ENCODE assay signal across 1 cellular context in genomic region chr4:185734930-185735329, GRCh38.
TF ChIP-seq lines count a peak whose summit lies in the region.

No MANE protein-coding gene starts in this region.

TF ChIP-seq in GM23338, 12 proteins besides CTCF, POLR2A, EP300 and RAD21 (continued from another document):
- TF ChIP-seq ZNF462 (CRISPR knock-in tag; IDR thresholded peaks at IDR 0.05) (no peak), ZNF331 (CRISPR knock-in tag; IDR thresholded peaks at IDR 0.05; ENCODE audit: low read depth) (no peak), JUNB (IDR thresholded peaks at IDR 0.05; ENCODE audit: unreplicated experiment) (no peak)
